Comparison of ENCODE assay signal across 28 cellular contexts in genomic region chr1:28135910-28136635, GRCh38. TPM values are rescaled to one million over a fixed set of nuclear protein-coding genes. Genes with fewer than 3 reads are reported as not detected.
DNase-seq lines count a peak whose midpoint lies in the region; ATAC-seq, FAIRE-seq and TF ChIP-seq lines count a peak whose summit lies in the region.
"Had no signal": no experiment of that assay in that cellular context is flagged by ENCODE, and none has a peak within 500 bp of the region (broad histone marks: within the 10 kb centered on the region; RNA-seq: fewer than 3 reads in every experiment).

No MANE protein-coding gene starts in this region.

- no peak for TF ChIP-seq RAD21 in HepG2 (CRISPR knock-in tag; IDR thresholded peaks at IDR 0.05)

- H4K20me1 ChIP-seq in HepG2 (ENCODE audit: insufficient read depth, low read length) (no peaks in the 10 kb centered on the region), PC-3 (ENCODE audit: low read length) (no peaks in the 10 kb centered on the region)

- H3K27me3 Mint-ChIP-seq in activated T-cell treated with anti-CD3 and anti-CD28 coated beads, Interleukin-2, amount 50 U/mL, for 4 hours (ENCODE audit: low read depth): no peaks in the 10 kb centered on the region
- H3K27me3 Mint-ChIP-seq in Caco-2 (ENCODE audit: insufficient read depth, unreplicated experiment) (no peaks in the 10 kb centered on the region), progenitor cell of endocrine pancreas (peaks cover 5% of the 10 kb centered on the region), immature natural killer cell (ENCODE audit: low read depth in 3 of 3) (peaks cover 0 to 13% (median 2%) of the 10 kb centered on the region in 3 donors)

- ATAC-seq in HepG2 (no peak), right lobe of liver (no peak), PC-3 (no peak)
- ATAC-seq in activated T-cell treated with anti-CD3 and anti-CD28 coated beads, Interleukin-2, amount 50 U/mL, for 4 hours: no peak
- ATAC-seq: A549; activated CD4-positive, alpha-beta T cell treated with anti-CD3 and anti-CD28 coated beads for 36 hours; HCT116; Panc1; stimulated activated naive CD8-positive, alpha-beta T cell treated with anti-CD3 and anti-CD28 coated beads, Interleukin-15, Interleukin-2, amounts not matched to agents 100 U/mL and 50 U/mL, for 24 hours had no signal

- H3F3A ChIP-seq in PC-3 (ENCODE audit: low read length, unreplicated experiment): no peaks in the 10 kb centered on the region

- WGBS in HepG2 (ENCODE audit: low lambda C conversion rate): 23% methylated on average over 6 of the region's 6 CpGs
- 57% methylated on average over 5 of the region's 6 CpGs for WGBS in right lobe of liver (ENCODE audit: insufficient coverage, low coverage, low lambda C conversion rate, missing lambda C conversion rate)

- no peak overlapping the region for H3K27ac ChIP-seq in HepG2 (ENCODE audit: extremely low read length, insufficient read depth, low read length)
- H3K27ac ChIP-seq in right lobe of liver: no peak overlapping the region
- peak overlapping the region; percentile 60 for H3K27ac ChIP-seq in PC-3 (ENCODE audit: low read length)
- H3K27ac ChIP-seq: neural progenitor cell, SJCRH30 had no signal

- CTCF ChIA-PET in HepG2 (lab: Yijun Ruan, JAX; ENCODE audit: low intra/inter-chr PET ratio, low total read pairs): no interaction called here
- CTCF ChIA-PET in PC-3 (lab: Charles Lee): interaction anchor here (0.6 to 1.2 kb wide), 3 partner anchors 12 to 47 kb away, joined by 3 to 6 read pairs (median 3); partner anchors contain the start of gene EYA3
- CTCF ChIA-PET in Caco-2 (lab: Charles Lee): interaction anchor here (0.8 kb wide), 1 partner anchor 45 kb away, joined by 3 read pairs; no protein-coding TSS in a partner anchor

- H3K9me2 ChIP-seq in PC-3 (replicated peaks; ENCODE audit: low read length): no peaks in the 10 kb centered on the region

- H3K9me3 Mint-ChIP-seq in activated T-cell treated with anti-CD3 and anti-CD28 coated beads, Interleukin-2, amount 50 U/mL, for 4 hours: no peaks in the 10 kb centered on the region
- H3K9me3 Mint-ChIP-seq in Caco-2 (ENCODE audit: unreplicated experiment) (no peaks in the 10 kb centered on the region), progenitor cell of endocrine pancreas (ENCODE audit: low read depth) (peaks cover 8% of the 10 kb centered on the region), immature natural killer cell (peaks cover 0 to 2% (median 0%) of the 10 kb centered on the region in 6 donors)
- H3K9me3 Mint-ChIP-seq: activated naive CD4-positive, alpha-beta T cell treated with anti-CD3 and anti-CD28 coated beads for 36 hours had no signal

- peaks cover 5% of the 10 kb centered on the region for H3K4me1 Mint-ChIP-seq in activated T-cell treated with anti-CD3 and anti-CD28 coated beads, Interleukin-2, amount 50 U/mL, for 4 hours (ENCODE audit: low read depth)
- H3K4me1 Mint-ChIP-seq in Caco-2 (ENCODE audit: low read depth, unreplicated experiment) (no peaks in the 10 kb centered on the region), progenitor cell of endocrine pancreas (ENCODE audit: low read depth) (no peaks in the 10 kb centered on the region), immature natural killer cell (no peaks in the 10 kb centered on the region)
- H3K4me1 Mint-ChIP-seq: activated CD4-positive, alpha-beta T cell treated with anti-CD3 and anti-CD28 coated beads for 36 hours had no signal

- H3K9ac ChIP-seq in HepG2 (ENCODE audit: insufficient read depth, low read depth, low read length): no peak overlapping the region
- peak overlapping the region; percentile 6; the same call in 1 of the 2 replicates for H3K9ac ChIP-seq in PC-3 (ENCODE audit: low read length)
- H3K9ac ChIP-seq: neural progenitor cell had no signal

- H3K27ac Mint-ChIP-seq in Caco-2 (ENCODE audit: unreplicated experiment) (no peak overlapping the region), progenitor cell of endocrine pancreas (no peak overlapping the region), immature natural killer cell (no peak overlapping the region)
- H3K27ac Mint-ChIP-seq: activated CD4-positive, alpha-beta T cell treated with anti-CD3 and anti-CD28 coated beads for 36 hours; activated naive CD4-positive, alpha-beta T cell treated with anti-CD3 and anti-CD28 coated beads for 36 hours; neural progenitor cell had no signal

- DNase-seq in HepG2 (ENCODE audit: low spot score): no peak
- no peak for DNase-seq in right lobe of liver
- no peak for DNase-seq in PC-3
- peak; percentile 58 for DNase-seq in kidney tubule cell (ENCODE audit: low spot score)
- DNase-seq in activated T-cell treated with anti-CD3 and anti-CD28 coated beads, Interleukin-2, amount 50 U/mL, for 4 hours: no peak
- DNase-seq in Caco-2: no peak
- DNase-seq in progenitor cell of endocrine pancreas (ENCODE audit: low spot score, unreplicated experiment): no peak
- DNase-seq in immature natural killer cell: no peak
- DNase-seq: activated CD4-positive, alpha-beta T cell treated with anti-CD3 and anti-CD28 coated beads for 36 hours; activated CD8-positive, alpha-beta memory T cell treated with anti-CD3 and anti-CD28 coated beads for 24 hours; activated naive CD4-positive, alpha-beta T cell treated with anti-CD3 and anti-CD28 coated beads for 36 hours; activated T-cell treated with anti-CD3 and anti-CD28 coated beads, Interleukin-2, amount 50 U/mL, for 48 hours; BE2C; cortex of kidney; glutamatergic neuron; mucosa of descending colon; NCI-H1048; NCI-H187 treated with DMSO at 0.1 percent for 48 hours; NCI-H2227 treated with DMSO at 0.1 percent for 48 hours; SJCRH30; stimulated activated CD4-positive, alpha-beta T cell treated with anti-CD3 and anti-CD28 coated beads, Interleukin-4, amount 100 ng/mL, for 24 hours; stimulated activated naive CD8-positive, alpha-beta T cell treated with anti-CD3 and anti-CD28 coated beads, Interleukin-15, Interleukin-2, amounts not matched to agents 100 U/mL and 50 U/mL, for 24 hours; T-helper 1 cell had no signal

- H3K79me2 ChIP-seq in HepG2 (ENCODE audit: insufficient read depth, low read length) (no peaks in the 10 kb centered on the region), PC-3 (ENCODE audit: low read length) (no peaks in the 10 kb centered on the region)

- H2AFZ ChIP-seq in HepG2 (ENCODE audit: low read length) (no peak overlapping the region), PC-3 (ENCODE audit: low read length) (no peak overlapping the region)
- H2AFZ ChIP-seq: neural progenitor cell had no signal

- TF ChIP-seq EP300 in HepG2 (IDR thresholded peaks at IDR 0.05; ENCODE audit: low read depth in 2 of 2, low read length in 2 of 2) (no peak), HepG2 (CRISPR knock-in tag; IDR thresholded peaks at IDR 0.05; ENCODE audit: borderline replicate concordance) (no peak)

- H3K4me1 ChIP-seq in HepG2 (ENCODE audit: insufficient read depth, low read length) (peaks cover 22% of the 10 kb centered on the region), right lobe of liver (no peaks in the 10 kb centered on the region), PC-3 (ENCODE audit: insufficient read depth, low read length) (peaks cover 37% of the 10 kb centered on the region), Caco-2 (no peaks in the 10 kb centered on the region)
- H3K4me1 ChIP-seq: BE2C, neural progenitor cell, SJCRH30 had no signal

- H3K4me2 ChIP-seq in HepG2 (ENCODE audit: low read depth, low read length) (peak overlapping the region; percentile 43; the same call in 1 of the 2 replicates), PC-3 (ENCODE audit: low read length) (peak overlapping the region; percentile 24)
- H3K4me2 ChIP-seq: A549, neural progenitor cell had no signal

- H3K27me3 ChIP-seq in HepG2 (ENCODE audit: control insufficient read depth in 1 of 2, insufficient read depth in 2 of 2, low read length in 2 of 2) (peaks cover 3 to 11% of the 10 kb centered on the region in 2 experiments; a peak in 3 of 5 replicates), right lobe of liver (no peaks in the 10 kb centered on the region), PC-3 (ENCODE audit: low read length) (no peaks in the 10 kb centered on the region), Caco-2 (replicated peaks; ENCODE audit: control insufficient read depth, insufficient read depth, low read length) (no peaks in the 10 kb centered on the region)
- H3K27me3 ChIP-seq: BE2C, neural progenitor cell, SJCRH30 had no signal

- TF ChIP-seq POLR2A in HepG2 (IDR thresholded peaks at IDR 0.05; ENCODE audit: insufficient read depth in 1 of 2, low read depth in 2 of 2, low read length in 2 of 2): no peak
- TF ChIP-seq POLR2A in right lobe of liver (IDR thresholded peaks at IDR 0.05): no peak

- no peaks in the 10 kb centered on the region for H3K9me3 ChIP-seq in HepG2 (ENCODE audit: low read length)
- no peaks in the 10 kb centered on the region for H3K9me3 ChIP-seq in right lobe of liver
- H3K9me3 ChIP-seq in PC-3 (ENCODE audit: low read length): no peaks in the 10 kb centered on the region
- no peaks in the 10 kb centered on the region for H3K9me3 ChIP-seq in Caco-2
- H3K9me3 ChIP-seq: A549, BE2C, mucosa of descending colon, SJCRH30 had no signal

- H3K36me3 Mint-ChIP-seq in activated T-cell treated with anti-CD3 and anti-CD28 coated beads, Interleukin-2, amount 50 U/mL, for 4 hours (ENCODE audit: insufficient read depth): no peaks in the 10 kb centered on the region
- H3K36me3 Mint-ChIP-seq in Caco-2 (ENCODE audit: insufficient read depth, unreplicated experiment): no peaks in the 10 kb centered on the region
- H3K36me3 Mint-ChIP-seq in progenitor cell of endocrine pancreas (ENCODE audit: insufficient read depth): no peaks in the 10 kb centered on the region
- no peaks in the 10 kb centered on the region for H3K36me3 Mint-ChIP-seq in immature natural killer cell
- H3K36me3 Mint-ChIP-seq: neural progenitor cell had no signal

- H3K4me3 Mint-ChIP-seq in activated T-cell treated with anti-CD3 and anti-CD28 coated beads, Interleukin-2, amount 50 U/mL, for 4 hours: no peak overlapping the region
- H3K4me3 Mint-ChIP-seq in Caco-2 (ENCODE audit: unreplicated experiment) (no peak overlapping the region), progenitor cell of endocrine pancreas (ENCODE audit: low read depth) (no peak overlapping the region), immature natural killer cell (no peak overlapping the region)
- H3K4me3 Mint-ChIP-seq: activated CD4-positive, alpha-beta T cell treated with anti-CD3 and anti-CD28 coated beads for 36 hours; activated naive CD4-positive, alpha-beta T cell treated with anti-CD3 and anti-CD28 coated beads for 36 hours; neural progenitor cell had no signal

- in situ Hi-C loops in HepG2 (cut with HindIII; ENCODE audit: extremely low pct_ligation_motif_present, low pct_unique_long_range_greater_than_20kb): no loop called here

- TF ChIP-seq CTCF in HepG2 (CRISPR knock-in tag; IDR thresholded peaks at IDR 0.05) (no peak), right lobe of liver (IDR thresholded peaks at IDR 0.05) (no peak), PC-3 (conservative IDR thresholded peaks at IDR 0.05; ENCODE audit: low read depth, low read length) (no peak), Caco-2 (IDR thresholded peaks at IDR 0.05; ENCODE audit: insufficient read depth in 1 of 2, low read depth in 1 of 2, low read length in 1 of 2, severe bottlenecking in 1 of 2, unreplicated experiment in 1 of 2) (no peak), progenitor cell of endocrine pancreas (IDR thresholded peaks at IDR 0.05; ENCODE audit: unreplicated experiment) (no peak)

- POLR2A ChIA-PET in HepG2 (lab: Yijun Ruan, JAX): interaction anchor here (1.4 kb wide), 1 partner anchor 17 kb away, joined by 6 read pairs; no protein-coding TSS in a partner anchor
- POLR2A ChIA-PET in PC-3 (lab: Charles Lee; ENCODE audit: unreplicated experiment): interaction anchor here (0.5 to 0.8 kb wide), 3 partner anchors 34 to 370 kb away, joined by 4 to 5 read pairs (median 5); partner anchors contain the start of gene RCC1
- POLR2A ChIA-PET in Caco-2 (lab: Charles Lee): no interaction called here

- BruUV-seq in HepG2 (replicated peaks; lab: Mats Ljungman, UMichigan): no TSS peak
- no TSS peak for BruUV-seq in PC-3 (replicated peaks; lab: Mats Ljungman, UMichigan)
- BruUV-seq in Caco-2 (replicated peaks; lab: Mats Ljungman, UMichigan): no TSS peak

- intact Hi-C loops in HepG2 (cut with micrococcal nuclease; ENCODE audit: unreplicated experiment): no loop called here
- intact Hi-C loops in right lobe of liver (cut with DNase I): no loop called here
- intact Hi-C loops in PC-3 (cut with micrococcal nuclease): no loop called here
- intact Hi-C loops in Caco-2 (cut with micrococcal nuclease; ENCODE audit: unreplicated experiment): no loop called here

- no peak for FAIRE-seq in HepG2 (lab: Jason Lieb, UNC)
- FAIRE-seq: A549, TTC549 had no signal

- H3K4me3 ChIP-seq in HepG2 (replicated peaks in 1 of 3; ENCODE audit: insufficient read depth in 1 of 3, low read depth in 2 of 3, low read length in 3 of 3) (no peak overlapping the region), right lobe of liver (no peak overlapping the region), PC-3 (ENCODE audit: low read length) (no peak overlapping the region), Caco-2 (ENCODE audit: low read depth, low read length) (no peak overlapping the region)
- H3K4me3 ChIP-seq: A549, mucosa of descending colon, neural progenitor cell, SJCRH30 had no signal

- no peaks in the 10 kb centered on the region for H3K36me3 ChIP-seq in HepG2 (replicated peaks in 1 of 2; ENCODE audit: control insufficient read depth in 1 of 2, insufficient read depth in 2 of 2, low read length in 2 of 2)
- no peaks in the 10 kb centered on the region for H3K36me3 ChIP-seq in right lobe of liver
- no peaks in the 10 kb centered on the region for H3K36me3 ChIP-seq in PC-3 (ENCODE audit: low read depth, low read length)
- H3K36me3 ChIP-seq in Caco-2 (ENCODE audit: control insufficient read depth, insufficient read depth, low read length): no peaks in the 10 kb centered on the region
- H3K36me3 ChIP-seq: BE2C, neural progenitor cell, SJCRH30 had no signal

RNA-seq across cellular contexts. Expression of gene PTAFR, which starts 40.4 kb away (rescaled TPM):
- 0.18 and 0.27 TPM in 2 replicates for total RNA-seq in HepG2 (2016; rRNA removed; fragmentation: Illumina TruSeq; extraction: Trizol)
- total RNA-seq in HepG2 (2016; cell fraction: cytosol; rRNA removed; fragmentation: Illumina TruSeq; extraction: Trizol; ENCODE audit: low read depth): not detected in 2 replicates
- total RNA-seq in HepG2 (2016; cell fraction: insoluble cytoplasmic fraction; rRNA removed; fragmentation: Illumina TruSeq; extraction: Trizol): 0.18 and 0.22 TPM in 2 replicates
- 0.19 and 0.21 TPM in 2 replicates for total RNA-seq in HepG2 (2016; cell fraction: membrane; rRNA removed; fragmentation: Illumina TruSeq; extraction: Trizol)
- 0.09 and 0.12 TPM in 2 replicates for total RNA-seq in HepG2 (2016; cell fraction: nucleus; rRNA removed; fragmentation: Illumina TruSeq; extraction: Trizol)
- polyA plus RNA-seq in HepG2 (2011; rRNA removed): 22.8 and 24.0 TPM in 2 replicates
- polyA plus RNA-seq in HepG2 (2011; cell fraction: cytosol; rRNA removed): 26.7 and 29.6 TPM in 2 replicates
- polyA plus RNA-seq in HepG2 (2011; cell fraction: nucleus; rRNA removed): 4.9 and 6.8 TPM in 2 replicates
- polyA plus RNA-seq in HepG2 (2012): 10.9 and 16.0 TPM in 2 replicates
- polyA plus RNA-seq in HepG2 (2016; cell fraction: cytosol; fragmentation: Illumina TruSeq; extraction: Trizol; ENCODE audit: low read depth): 0.05 TPM in 1 of 2 replicates, not detected in the other
- polyA plus RNA-seq in HepG2 (2016; cell fraction: insoluble cytoplasmic fraction; fragmentation: Illumina TruSeq; extraction: Trizol; ENCODE audit: low read depth): 0.32 and 0.41 TPM in 2 replicates
- polyA plus RNA-seq in HepG2 (2016; cell fraction: membrane; fragmentation: Illumina TruSeq; extraction: Trizol; ENCODE audit: low read depth): 0.07 and 0.11 TPM in 2 replicates
- 0.18 and 0.37 TPM in 2 replicates for polyA plus RNA-seq in HepG2 (2016; cell fraction: nucleus; fragmentation: Illumina TruSeq; extraction: Trizol; ENCODE audit: insufficient read depth, low read depth)
- 0.65 and 54.4 TPM in 2 replicates for polyA minus RNA-seq in HepG2 (2011; rRNA and poly(A)+ RNA removed; ENCODE audit: low replicate concordance)
- polyA minus RNA-seq in HepG2 (2011; cell fraction: cytosol; rRNA and poly(A)+ RNA removed): 6.2 and 10.5 TPM in 2 replicates
- polyA minus RNA-seq in HepG2 (2011; cell fraction: nucleus; rRNA and poly(A)+ RNA removed): 2.2 and 3.5 TPM in 2 replicates
- total RNA-seq in right lobe of liver: 1 to 10 TPM in 5 of 6 experiments, under 1 TPM in 1; 0.90 to 5.2 (median 1.9) TPM
- 3.9 and 4.5 TPM in 2 replicates for total RNA-seq in PC-3 (2014; rRNA removed)
- total RNA-seq in activated T-cell treated with anti-CD3 and anti-CD28 coated beads, Interleukin-2, amount 50 U/mL, for 4 hours: 1 to 10 TPM in 2 of 3 donors, under 1 TPM in 1; 0.96 to 3.4 (median 1.3) TPM
- total RNA-seq in Caco-2 (2022): 0.12 and 0.32 TPM in 2 replicates
- total RNA-seq in progenitor cell of endocrine pancreas: 0.19 and 0.27 TPM in 2 replicates
- 1 to 10 TPM; 1.5 to 9.4 (median 2.6) TPM for polyA plus RNA-seq in immature natural killer cell

RNA-seq across cellular contexts. Expression of gene EYA3, which starts 47.7 kb away (rescaled TPM):
- total RNA-seq in HepG2 (2016; rRNA removed; fragmentation: Illumina TruSeq; extraction: Trizol) (19.7 and 26.3 TPM in 2 replicates), right lobe of liver (10 to 100 TPM in 1 of 6 experiments, 1 to 10 TPM in 5; 6.6 to 10.2 (median 7.3) TPM), PC-3 (2014; rRNA removed) (17.1 and 17.3 TPM in 2 replicates), Caco-2 (2022) (9.9 and 11.2 TPM in 2 replicates), progenitor cell of endocrine pancreas (41.3 and 42.5 TPM in 2 replicates)
- 9.5 and 9.6 TPM in 2 replicates for total RNA-seq in HepG2 (2016; cell fraction: cytosol; rRNA removed; fragmentation: Illumina TruSeq; extraction: Trizol; ENCODE audit: low read depth)
- 17.2 and 24.4 TPM in 2 replicates for total RNA-seq in HepG2 (2016; cell fraction: insoluble cytoplasmic fraction; rRNA removed; fragmentation: Illumina TruSeq; extraction: Trizol)
- 7.9 and 8.4 TPM in 2 replicates for total RNA-seq in HepG2 (2016; cell fraction: membrane; rRNA removed; fragmentation: Illumina TruSeq; extraction: Trizol)
- 15.7 and 18.2 TPM in 2 replicates for total RNA-seq in HepG2 (2016; cell fraction: nucleus; rRNA removed; fragmentation: Illumina TruSeq; extraction: Trizol)
- polyA plus RNA-seq in HepG2 (2011; rRNA removed) (12.2 and 13.9 TPM in 2 replicates), immature natural killer cell (10 to 100 TPM in 1 of 3 donors, 1 to 10 TPM in 2; 7.8 to 15.6 (median 9.3) TPM)
- polyA plus RNA-seq in HepG2 (2011; cell fraction: cytosol; rRNA removed): 5.6 and 7.2 TPM in 2 replicates
- 7.5 and 7.6 TPM in 2 replicates for polyA plus RNA-seq in HepG2 (2011; cell fraction: nucleus; rRNA removed)
- 7.5 and 7.9 TPM in 2 replicates for polyA plus RNA-seq in HepG2 (2012)
- polyA plus RNA-seq in HepG2 (2016; cell fraction: cytosol; fragmentation: Illumina TruSeq; extraction: Trizol; ENCODE audit: low read depth): 0.67 and 1.0 TPM in 2 replicates
- 11.7 and 12.0 TPM in 2 replicates for polyA plus RNA-seq in HepG2 (2016; cell fraction: insoluble cytoplasmic fraction; fragmentation: Illumina TruSeq; extraction: Trizol; ENCODE audit: low read depth)
- polyA plus RNA-seq in HepG2 (2016; cell fraction: membrane; fragmentation: Illumina TruSeq; extraction: Trizol; ENCODE audit: low read depth): 1.4 and 1.6 TPM in 2 replicates
- 16.9 and 17.5 TPM in 2 replicates for polyA plus RNA-seq in HepG2 (2016; cell fraction: nucleus; fragmentation: Illumina TruSeq; extraction: Trizol; ENCODE audit: insufficient read depth, low read depth)
- 26.2 and 75.0 TPM in 2 replicates for polyA minus RNA-seq in HepG2 (2011; rRNA and poly(A)+ RNA removed; ENCODE audit: low replicate concordance)
- polyA minus RNA-seq in HepG2 (2011; cell fraction: cytosol; rRNA and poly(A)+ RNA removed): 11.7 and 13.3 TPM in 2 replicates
- polyA minus RNA-seq in HepG2 (2011; cell fraction: nucleus; rRNA and poly(A)+ RNA removed): 20.0 and 20.3 TPM in 2 replicates
- total RNA-seq in activated T-cell treated with anti-CD3 and anti-CD28 coated beads, Interleukin-2, amount 50 U/mL, for 4 hours: 10 to 100 TPM; 26.6 to 29.6 (median 28.1) TPM
